1 cellular context compared by ENCODE assay signal in the genomic region with DNA sequence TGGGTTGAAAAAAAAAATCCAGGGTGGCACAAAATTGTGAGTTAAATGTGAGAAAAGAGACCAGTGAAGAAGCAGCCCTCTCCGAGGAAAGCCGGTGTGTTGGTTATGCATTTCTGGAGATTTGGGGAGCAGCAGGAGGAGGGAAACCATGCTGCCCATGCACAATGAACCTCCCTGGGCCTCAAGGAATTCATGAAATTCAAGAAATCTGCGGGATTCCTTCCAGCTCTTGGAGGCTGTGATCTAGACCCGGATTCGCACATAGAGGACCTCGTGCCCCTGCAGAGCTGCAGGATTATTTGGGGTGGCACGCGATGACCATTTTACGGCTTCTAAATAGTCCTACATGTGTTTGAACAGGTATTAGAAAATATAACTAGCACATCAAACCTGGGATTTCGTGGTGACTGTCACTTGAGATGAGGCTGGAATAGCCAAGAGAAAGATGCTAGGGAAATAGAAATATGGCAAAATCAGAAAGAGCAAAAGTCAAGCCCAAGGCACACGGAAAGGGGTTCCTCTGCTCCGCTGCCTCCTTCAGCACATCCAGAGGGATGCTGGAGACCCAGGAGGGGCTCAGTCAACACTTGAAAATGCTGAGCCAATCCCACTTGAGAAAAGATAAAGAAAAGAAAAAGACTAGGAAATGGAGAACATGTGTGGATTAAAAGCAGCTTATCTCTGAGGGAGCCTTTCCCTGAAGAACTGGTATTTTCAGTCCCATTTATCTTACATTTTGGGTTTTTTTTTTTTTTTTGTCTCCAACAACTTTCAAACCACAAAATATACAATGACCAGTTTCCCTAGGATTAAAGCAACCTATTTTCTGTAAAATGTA.
TF ChIP-seq lines count a peak whose summit lies in the region.

No MANE protein-coding gene starts in this region.

TF ChIP-seq in GM23338, 12 proteins besides CTCF, POLR2A, EP300 and RAD21:
- TF ChIP-seq, protein P1, sequence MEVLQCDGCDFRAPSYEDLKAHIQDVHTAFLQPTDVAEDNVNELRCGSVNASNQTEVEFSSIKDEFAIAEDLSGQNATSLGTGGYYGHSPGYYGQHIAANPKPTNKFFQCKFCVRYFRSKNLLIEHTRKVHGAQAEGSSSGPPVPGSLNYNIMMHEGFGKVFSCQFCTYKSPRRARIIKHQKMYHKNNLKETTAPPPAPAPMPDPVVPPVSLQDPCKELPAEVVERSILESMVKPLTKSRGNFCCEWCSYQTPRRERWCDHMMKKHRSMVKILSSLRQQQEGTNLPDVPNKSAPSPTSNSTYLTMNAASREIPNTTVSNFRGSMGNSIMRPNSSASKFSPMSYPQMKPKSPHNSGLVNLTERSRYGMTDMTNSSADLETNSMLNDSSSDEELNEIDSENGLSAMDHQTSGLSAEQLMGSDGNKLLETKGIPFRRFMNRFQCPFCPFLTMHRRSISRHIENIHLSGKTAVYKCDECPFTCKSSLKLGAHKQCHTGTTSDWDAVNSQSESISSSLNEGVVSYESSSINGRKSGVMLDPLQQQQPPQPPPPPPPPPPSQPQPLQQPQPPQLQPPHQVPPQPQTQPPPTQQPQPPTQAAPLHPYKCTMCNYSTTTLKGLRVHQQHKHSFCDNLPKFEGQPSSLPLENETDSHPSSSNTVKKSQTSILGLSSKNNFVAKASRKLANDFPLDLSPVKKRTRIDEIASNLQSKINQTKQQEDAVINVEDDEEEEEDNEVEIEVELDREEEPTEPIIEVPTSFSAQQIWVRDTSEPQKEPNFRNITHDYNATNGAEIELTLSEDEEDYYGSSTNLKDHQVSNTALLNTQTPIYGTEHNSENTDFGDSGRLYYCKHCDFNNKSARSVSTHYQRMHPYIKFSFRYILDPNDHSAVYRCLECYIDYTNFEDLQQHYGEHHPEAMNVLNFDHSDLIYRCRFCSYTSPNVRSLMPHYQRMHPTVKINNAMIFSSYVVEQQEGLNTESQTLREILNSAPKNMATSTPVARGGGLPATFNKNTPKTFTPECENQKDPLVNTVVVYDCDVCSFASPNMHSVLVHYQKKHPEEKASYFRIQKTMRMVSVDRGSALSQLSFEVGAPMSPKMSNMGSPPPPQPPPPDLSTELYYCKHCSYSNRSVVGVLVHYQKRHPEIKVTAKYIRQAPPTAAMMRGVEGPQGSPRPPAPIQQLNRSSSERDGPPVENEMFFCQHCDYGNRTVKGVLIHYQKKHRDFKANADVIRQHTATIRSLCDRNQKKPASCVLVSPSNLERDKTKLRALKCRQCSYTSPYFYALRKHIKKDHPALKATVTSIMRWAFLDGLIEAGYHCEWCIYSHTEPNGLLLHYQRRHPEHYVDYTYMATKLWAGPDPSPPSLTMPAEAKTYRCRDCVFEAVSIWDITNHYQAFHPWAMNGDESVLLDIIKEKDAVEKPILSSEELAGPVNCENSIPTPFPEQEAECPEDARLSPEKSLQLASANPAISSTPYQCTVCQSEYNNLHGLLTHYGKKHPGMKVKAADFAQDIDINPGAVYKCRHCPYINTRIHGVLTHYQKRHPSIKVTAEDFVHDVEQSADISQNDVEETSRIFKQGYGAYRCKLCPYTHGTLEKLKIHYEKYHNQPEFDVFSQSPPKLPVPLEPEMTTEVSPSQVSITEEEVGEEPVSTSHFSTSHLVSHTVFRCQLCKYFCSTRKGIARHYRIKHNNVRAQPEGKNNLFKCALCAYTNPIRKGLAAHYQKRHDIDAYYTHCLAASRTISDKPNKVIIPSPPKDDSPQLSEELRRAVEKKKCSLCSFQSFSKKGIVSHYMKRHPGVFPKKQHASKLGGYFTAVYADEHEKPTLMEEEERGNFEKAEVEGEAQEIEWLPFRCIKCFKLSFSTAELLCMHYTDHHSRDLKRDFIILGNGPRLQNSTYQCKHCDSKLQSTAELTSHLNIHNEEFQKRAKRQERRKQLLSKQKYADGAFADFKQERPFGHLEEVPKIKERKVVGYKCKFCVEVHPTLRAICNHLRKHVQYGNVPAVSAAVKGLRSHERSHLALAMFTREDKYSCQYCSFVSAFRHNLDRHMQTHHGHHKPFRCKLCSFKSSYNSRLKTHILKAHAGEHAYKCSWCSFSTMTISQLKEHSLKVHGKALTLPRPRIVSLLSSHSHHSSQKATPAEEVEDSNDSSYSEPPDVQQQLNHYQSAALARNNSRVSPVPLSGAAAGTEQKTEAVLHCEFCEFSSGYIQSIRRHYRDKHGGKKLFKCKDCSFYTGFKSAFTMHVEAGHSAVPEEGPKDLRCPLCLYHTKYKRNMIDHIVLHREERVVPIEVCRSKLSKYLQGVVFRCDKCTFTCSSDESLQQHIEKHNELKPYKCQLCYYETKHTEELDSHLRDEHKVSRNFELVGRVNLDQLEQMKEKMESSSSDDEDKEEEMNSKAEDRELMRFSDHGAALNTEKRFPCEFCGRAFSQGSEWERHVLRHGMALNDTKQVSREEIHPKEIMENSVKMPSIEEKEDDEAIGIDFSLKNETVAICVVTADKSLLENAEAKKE (CRISPR knock-in tag; IDR thresholded peaks at IDR 0.05), result peak; percentile 76; the same call in 1 of the 2 replicates
- TF ChIP-seq NANOG (IDR thresholded peaks at IDR 0.05; ENCODE audit: borderline replicate concordance), result no peak
TF ChIP-seq in GM23338: peak in this region for 1.
